Comparison of ENCODE assay signal across 19 cellular contexts in genomic region chr4:122901621-122902020, GRCh38.
"Had no signal": no experiment of that assay in that cellular context is flagged by ENCODE, and none has a peak within 500 bp of the region (broad histone marks: within the 10 kb centered on the region; RNA-seq: fewer than 3 reads in every experiment).

No MANE protein-coding gene starts in this region.

- H3K4me3 ChIP-seq: esophagus muscularis mucosa, gastrocnemius medialis, heart right ventricle, mucosa of descending colon, thoracic aorta, transverse colon had no signal

- H3K4me1 Mint-ChIP-seq: naive thymus-derived CD8-positive, alpha-beta T cell; stimulated activated naive B cell treated with anti-CD40 and anti-IgM and Interleukin-4, amounts not matched to agents 10 μg/mL and 1 μg/mL and 100 μg/mL, for 72 hours; stimulated activated naive CD8-positive, alpha-beta T cell treated with anti-CD3 and anti-CD28 coated beads, Interleukin-15, amount 100 ng/mL, for 72 hours had no signal

- H3K4me1 ChIP-seq: gastrocnemius medialis had no signal

- H3K36me3 ChIP-seq: esophagus muscularis mucosa, gastrocnemius medialis, neutrophil, thoracic aorta, transverse colon had no signal

- H3K27me3 ChIP-seq: esophagus muscularis mucosa, gastrocnemius medialis, heart right ventricle, neutrophil, transverse colon had no signal

- H3K27ac ChIP-seq: epithelial cell of prostate, esophagus muscularis mucosa, gastrocnemius medialis, heart right ventricle, neutrophil, transverse colon had no signal

- H3K27ac Mint-ChIP-seq: dendritic cell treated with granulocyte-macrophage colony-stimulating factor and Interleukin-4, amounts not matched to agents 40 ng/mL and 50 ng/mL, for 4 days; effector memory CD8-positive, alpha-beta T cell; naive thymus-derived CD8-positive, alpha-beta T cell; stimulated activated naive B cell treated with anti-CD40 and anti-IgM and Interleukin-4, amounts not matched to agents 10 μg/mL and 1 μg/mL and 100 μg/mL, for 72 hours; stimulated activated naive CD8-positive, alpha-beta T cell treated with anti-CD3 and anti-CD28 coated beads, Interleukin-15, amount 100 ng/mL, for 72 hours had no signal

- H3K4me3 Mint-ChIP-seq: dendritic cell treated with granulocyte-macrophage colony-stimulating factor and Interleukin-4, amounts not matched to agents 40 ng/mL and 50 ng/mL, for 4 days; effector memory CD8-positive, alpha-beta T cell; naive thymus-derived CD8-positive, alpha-beta T cell; stimulated activated naive B cell treated with anti-CD40 and anti-IgM and Interleukin-4, amounts not matched to agents 10 μg/mL and 1 μg/mL and 100 μg/mL, for 72 hours; stimulated activated naive CD8-positive, alpha-beta T cell treated with anti-CD3 and anti-CD28 coated beads, Interleukin-15, amount 100 ng/mL, for 72 hours had no signal

- H3K9me3 ChIP-seq: esophagus muscularis mucosa, gastrocnemius medialis, heart right ventricle, mucosa of descending colon, neutrophil, thoracic aorta, transverse colon had no signal

- H3K27me3 Mint-ChIP-seq: dendritic cell treated with granulocyte-macrophage colony-stimulating factor and Interleukin-4, amounts not matched to agents 40 ng/mL and 50 ng/mL, for 4 days; effector memory CD8-positive, alpha-beta T cell; naive thymus-derived CD8-positive, alpha-beta T cell; stimulated activated naive B cell treated with anti-CD40 and anti-IgM and Interleukin-4, amounts not matched to agents 10 μg/mL and 1 μg/mL and 100 μg/mL, for 72 hours; stimulated activated naive CD8-positive, alpha-beta T cell treated with anti-CD3 and anti-CD28 coated beads, Interleukin-15, amount 100 ng/mL, for 72 hours had no signal

- H3K9me3 Mint-ChIP-seq: dendritic cell treated with granulocyte-macrophage colony-stimulating factor and Interleukin-4, amounts not matched to agents 40 ng/mL and 50 ng/mL, for 4 days; effector memory CD8-positive, alpha-beta T cell; naive thymus-derived CD8-positive, alpha-beta T cell; stimulated activated naive B cell treated with anti-CD40 and anti-IgM and Interleukin-4, amounts not matched to agents 10 μg/mL and 1 μg/mL and 100 μg/mL, for 72 hours; stimulated activated naive CD8-positive, alpha-beta T cell treated with anti-CD3 and anti-CD28 coated beads, Interleukin-15, amount 100 ng/mL, for 72 hours had no signal

- DNase-seq: effector memory CD8-positive, alpha-beta T cell; gastrocnemius medialis; heart right ventricle; islet precursor cell; mammary epithelial cell; mucosa of descending colon; naive thymus-derived CD8-positive, alpha-beta T cell; posterior cingulate gyrus; stimulated activated CD4-positive, alpha-beta T cell treated with anti-CD3 and anti-CD28 coated beads, Interleukin-2, amount 100 ng/mL, for 24 hours; stimulated activated CD4-positive, alpha-beta T cell treated with anti-CD3 and anti-CD28 coated beads, Interleukin-4, amount 100 ng/mL, for 4 hours; stimulated activated naive B cell treated with anti-CD40 and anti-IgM and Interleukin-4, amounts not matched to agents 10 μg/mL and 1 μg/mL and 100 μg/mL, for 72 hours; stimulated activated naive CD8-positive, alpha-beta T cell treated with anti-CD3 and anti-CD28 coated beads, Interleukin-15, amount 100 ng/mL, for 72 hours; substantia nigra; transverse colon had no signal
